ENCODE assay signal across 8 cellular contexts in the genomic region with DNA sequence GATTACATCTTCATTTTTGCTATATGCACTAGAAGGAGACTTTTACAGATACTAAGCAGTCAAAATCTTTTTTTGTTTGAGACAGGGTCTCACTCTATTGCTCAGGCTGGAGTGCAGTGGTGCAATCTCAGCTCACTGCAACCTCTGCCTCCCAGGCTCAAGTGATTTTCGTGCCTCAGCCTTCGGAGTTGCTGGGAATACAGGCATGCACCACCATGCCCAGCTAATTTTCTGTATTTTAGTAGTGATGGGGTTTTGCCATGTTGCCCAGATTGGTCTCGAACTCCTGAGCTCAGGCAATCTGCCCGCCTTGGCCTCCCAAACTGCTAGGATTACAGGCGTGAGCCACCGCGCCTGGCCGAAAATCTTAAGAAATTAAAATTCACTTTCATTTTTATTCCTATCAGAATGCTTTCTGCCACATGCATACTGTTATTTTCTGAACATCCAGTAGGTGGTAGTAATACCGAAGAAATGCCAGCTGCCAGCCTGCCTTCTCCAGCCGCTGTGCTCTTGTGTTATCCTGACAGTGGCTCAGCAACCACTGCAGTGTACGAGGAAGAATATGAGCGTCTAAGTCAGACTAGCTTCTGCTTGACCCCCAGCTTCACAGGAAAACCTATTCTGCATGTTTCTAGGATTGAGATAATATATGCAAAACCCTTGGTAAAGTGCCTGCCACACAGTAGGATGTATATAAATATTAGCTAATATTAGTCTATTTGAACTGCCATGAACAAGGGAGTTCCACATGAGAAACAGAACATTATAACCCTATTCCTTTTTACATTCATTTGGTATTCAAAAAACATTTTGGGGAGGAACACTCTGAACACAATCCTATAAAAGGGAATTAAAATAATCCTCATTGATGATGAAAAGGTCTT. TPM values are rescaled to one million over a fixed set of nuclear protein-coding genes. Genes with fewer than 3 reads are reported as not detected.
DNase-seq lines count a peak whose midpoint lies in the region; ATAC-seq and TF ChIP-seq lines count a peak whose summit lies in the region.

No MANE protein-coding gene starts in this region.

- peak overlapping the region in 5 of 6 donors; percentile 13 to 69 (median 48) for H3K27ac Mint-ChIP-seq in immature natural killer cell

- in situ Hi-C loops in brain microvascular endothelial cell (cut with HindIII; ENCODE audit: low pct_ligation_motif_present, low sequenced_read_pairs), result no loop called here

- H3K27me3 ChIP-seq in brain microvascular endothelial cell (replicated peaks), result no peaks in the 10 kb centered on the region

- peaks cover 8 to 11% of the 10 kb centered on the region in 2 donors for H3K4me1 Mint-ChIP-seq in immature natural killer cell

- peaks cover 4% of the 10 kb centered on the region for H3K36me3 ChIP-seq in brain microvascular endothelial cell (replicated peaks)

- H3K27me3 Mint-ChIP-seq in immature natural killer cell (ENCODE audit: low read depth in 3 of 3), result no peaks in the 10 kb centered on the region

- no peak overlapping the region for H3K27ac ChIP-seq in brain microvascular endothelial cell

- ATAC-seq in activated CD4-positive, CD25-positive, alpha-beta regulatory T cell treated with anti-CD3 and anti-CD28 coated beads, Interleukin-2, amount 50 U/mL, for 24 hours, result peak; percentile 53 to 77
- ATAC-seq in HG02798 (IDR thresholded peaks at IDR 0.05; ENCODE audit: poor library complexity, unreplicated experiment), result peak; percentile 79

- peak overlapping the region in 4 of 5 donors; percentile 61 to 79 (median 72) for H3K4me3 Mint-ChIP-seq in immature natural killer cell

- DNase-seq in activated CD4-positive, CD25-positive, alpha-beta regulatory T cell (lab: John Stamatoyannopoulos, UW), result no peak
- peak; percentile 82 for DNase-seq in NCI-H2029 treated with DMSO at 0.1 percent for 48 hours (lab: John Stamatoyannopoulos, UW)
- DNase-seq in T-helper 9 cell, result peak; percentile 9
- peak; percentile 70 for DNase-seq in brain microvascular endothelial cell
- DNase-seq in immature natural killer cell, result peak; percentile 48 to 67 (median 60)
- peak; percentile 20 for DNase-seq in smooth muscle cell of the brain vasculature (ENCODE audit: low read depth, low spot score)

- peaks cover 0 to 4% (median 0%) of the 10 kb centered on the region in 3 donors for H3K36me3 Mint-ChIP-seq in immature natural killer cell

- TF ChIP-seq CTCF in brain microvascular endothelial cell (IDR thresholded peaks at IDR 0.05; ENCODE audit: low read depth, low read length, missing control alignments), result peak; percentile 74

- H3K4me3 ChIP-seq in brain microvascular endothelial cell (ENCODE audit: low read depth, low read length), result no peak overlapping the region

- no peaks in the 10 kb centered on the region for H3K9me3 Mint-ChIP-seq in immature natural killer cell

RNA-seq across cellular contexts. Expression of a gene that starts 54.2 kb away (rescaled TPM):
- 10 to 100 TPM; 16.8 to 38.1 (median 23.1) TPM for polyA plus RNA-seq in immature natural killer cell

Comparison
In these comparisons a context has a peak if more than half of its experiments do, and no peak if none do; other contexts are left out.
1. DNase-seq: peak in NCI-H2029 treated with DMSO at 0.1 percent for 48 hours (single experiment), T-helper 9 cell (single experiment), brain microvascular endothelial cell (single experiment), immature natural killer cell (3 of 3) and smooth muscle cell of the brain vasculature (single experiment); none in activated CD4-positive, CD25-positive, alpha-beta regulatory T cell (0 of 4).